Comparison of ENCODE assay signal across 8 cellular contexts in the genomic region with DNA sequence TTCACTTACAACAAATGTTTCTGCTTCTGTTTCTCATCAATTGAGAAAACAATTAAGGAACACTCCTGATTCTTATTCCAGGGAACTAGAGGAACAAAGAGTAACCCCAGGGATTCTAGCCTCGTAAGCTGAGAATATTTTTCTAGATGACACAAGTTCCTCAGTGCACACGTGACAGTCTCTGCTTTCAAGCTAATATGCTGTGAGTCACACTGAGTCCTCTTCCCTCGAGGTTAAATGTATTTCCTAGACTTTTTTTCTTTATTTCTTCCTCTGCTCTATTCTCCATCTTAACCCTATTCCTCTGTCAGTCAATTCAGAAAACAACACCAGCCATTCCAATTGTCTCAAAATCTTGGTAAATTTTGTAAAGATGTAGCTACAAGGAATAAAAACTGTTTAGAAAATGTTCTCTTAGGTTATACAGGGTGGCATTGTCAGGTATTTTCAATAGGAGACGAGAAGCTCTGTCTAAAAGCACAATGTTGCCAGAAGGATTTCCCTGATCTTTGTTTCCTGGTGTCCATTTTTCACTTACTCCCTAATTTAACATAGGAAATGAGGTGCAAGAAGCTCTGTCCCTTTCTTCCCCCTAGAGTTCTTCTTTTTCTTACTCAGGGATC. TPM values are rescaled to one million over a fixed set of nuclear protein-coding genes. Genes with fewer than 3 reads are reported as not detected.
DNase-seq lines count a peak whose midpoint lies in the region; TF ChIP-seq lines count a peak whose summit lies in the region.

No MANE protein-coding gene starts in this region.

- H3K36me3 ChIP-seq in endocrine pancreas (ENCODE audit: control insufficient read depth, insufficient read depth, low read length): no peaks in the 10 kb centered on the region

- TF ChIP-seq CTCF in GM10248 (IDR thresholded peaks at IDR 0.05; ENCODE audit: control extremely low read depth, extremely low read depth, low read depth, missing control alignments): no peak

- POLR2A ChIA-PET in GM10248 (lab: Yijun Ruan, JAX): no interaction called here

- peak overlapping the region; percentile 26 for H3K4me3 ChIP-seq in endocrine pancreas (ENCODE audit: control insufficient read depth, insufficient read depth, low read length)

- H3K9ac ChIP-seq in endocrine pancreas (ENCODE audit: control insufficient read depth, insufficient read depth, low read length): no peak overlapping the region

- peak; percentile 88 for DNase-seq in Daoy (ENCODE audit: low read depth)
- DNase-seq in NCI-H69 (lab: John Stamatoyannopoulos, UW): peak; percentile 89
- peak; percentile 81 for DNase-seq in non-pigmented ciliary epithelial cell (ENCODE audit: low read depth)
- DNase-seq in GM10248 (ENCODE audit: extremely low spot score): no peak
- no peak for DNase-seq in stimulated activated CD4-positive, alpha-beta T cell treated with anti-CD3 and anti-CD28 coated beads, Interleukin-2, amount 100 ng/mL, for 24 hours
- no peak for DNase-seq in NCI-H345 treated with DMSO at 0.1 percent for 48 hours (lab: John Stamatoyannopoulos, UW; ENCODE audit: unreplicated experiment)
- no peak for DNase-seq in NCI-H82 (lab: John Stamatoyannopoulos, UW)

- CTCF ChIA-PET in GM10248 (lab: Yijun Ruan, JAX): interaction anchor here (1.3 to 1.6 kb wide), 2 partner anchors 12 to 27 kb away, joined by 3 to 5 read pairs; no protein-coding TSS in a partner anchor

- H3K9me3 ChIP-seq in endocrine pancreas (ENCODE audit: control insufficient read depth, low read length): no peaks in the 10 kb centered on the region

- peaks cover 26% of the 10 kb centered on the region for H3K4me1 ChIP-seq in endocrine pancreas (ENCODE audit: control insufficient read depth, insufficient read depth, low read length)

- H3K27me3 ChIP-seq in endocrine pancreas (ENCODE audit: control insufficient read depth, insufficient read depth, low read length): no peaks in the 10 kb centered on the region

RNA-seq across cellular contexts. Expression of a gene that starts 5.8 kb away (rescaled TPM):
- total RNA-seq in Daoy (2014; rRNA removed; shearing (Covaris generic)): 34.6 and 46.0 TPM in 2 replicates

Comparison
In these comparisons a context has a peak if more than half of its experiments do, and no peak if none do; other contexts are left out.
1. DNase-seq: peak in Daoy (single experiment), NCI-H69 (single experiment) and non-pigmented ciliary epithelial cell (single experiment); none in GM10248 (single experiment), stimulated activated CD4-positive, alpha-beta T cell treated with anti-CD3 and anti-CD28 coated beads, Interleukin-2, amount 100 ng/mL, for 24 hours (0 of 2), NCI-H345 treated with DMSO at 0.1 percent for 48 hours (single experiment) and NCI-H82 (single experiment).